ENCODE assay signal across 30 cellular contexts in genomic region chr5:166367391-166367790, GRCh38.
"Had no signal": no experiment of that assay in that cellular context is flagged by ENCODE, and none has a peak within 500 bp of the region (broad histone marks: within the 10 kb centered on the region; RNA-seq: fewer than 3 reads in every experiment).

No MANE protein-coding gene starts in this region.

- H3K27me3 Mint-ChIP-seq: naive thymus-derived CD4-positive, alpha-beta T cell; natural killer cell treated with Interleukin-12 subunit alpha and Interleukin-12 subunit beta and Interleukin-15 and Interleukin-18, amount 100 ng/mL, for 72 hours; stimulated activated naive B cell treated with anti-CD40 and anti-IgM and Interleukin-4, amounts not matched to agents 10 μg/mL and 1 μg/mL and 100 μg/mL, for 72 hours had no signal

- H3K4me1 ChIP-seq: left lung, pancreas, prostate gland, stomach, testis, transverse colon, upper lobe of right lung had no signal

- H3K9me3 ChIP-seq: mucosa of descending colon, pancreas, prostate gland, testis, thyroid gland, transverse colon, upper lobe of right lung had no signal

- H3K4me3 Mint-ChIP-seq: immature natural killer cell; mesothelial cell of epicardium; naive thymus-derived CD4-positive, alpha-beta T cell; natural killer cell treated with Interleukin-12 subunit alpha and Interleukin-12 subunit beta and Interleukin-15 and Interleukin-18, amount 100 ng/mL, for 72 hours; stimulated activated naive B cell treated with anti-CD40 and anti-IgM and Interleukin-4, amounts not matched to agents 10 μg/mL and 1 μg/mL and 100 μg/mL, for 72 hours had no signal

- H3K27ac ChIP-seq: left lung, pancreas, prostate gland, skin epidermis, stomach, testis, thyroid gland, transverse colon, upper lobe of right lung had no signal

- H3K27ac Mint-ChIP-seq: immature natural killer cell; mesothelial cell of epicardium; naive thymus-derived CD4-positive, alpha-beta T cell; natural killer cell treated with Interleukin-12 subunit alpha and Interleukin-12 subunit beta and Interleukin-15 and Interleukin-18, amount 100 ng/mL, for 72 hours; stimulated activated naive B cell treated with anti-CD40 and anti-IgM and Interleukin-4, amounts not matched to agents 10 μg/mL and 1 μg/mL and 100 μg/mL, for 72 hours had no signal

- ATAC-seq: left colon; left lung; mucosa of descending colon; naive thymus-derived CD4-positive, alpha-beta T cell; natural killer cell treated with Interleukin-12 subunit alpha and Interleukin-12 subunit beta and Interleukin-15 and Interleukin-18, amount 100 ng/mL, for 72 hours; pancreas; right cardiac atrium; sciatic nerve; stimulated activated naive B cell treated with anti-CD40 and anti-IgM and Interleukin-4, amounts not matched to agents 10 μg/mL and 1 μg/mL and 100 μg/mL, for 72 hours; stimulated activated naive CD8-positive, alpha-beta T cell treated with anti-CD3 and anti-CD28 coated beads, Interleukin-15, Interleukin-2, amounts not matched to agents 100 U/mL and 50 U/mL, for 24 hours; upper lobe of right lung had no signal

- H3K4me3 ChIP-seq: left lung, lung, mucosa of descending colon, pancreas, prostate gland, skin epidermis, stomach, testis, thyroid gland, transverse colon, upper lobe of right lung had no signal

- H3K27me3 ChIP-seq: left lung, pancreas, stomach, testis, thyroid gland, transverse colon, upper lobe of right lung had no signal

- H3K36me3 ChIP-seq: left lung, pancreas, prostate gland, stomach, thyroid gland, transverse colon, upper lobe of right lung had no signal

- H3K4me1 Mint-ChIP-seq: immature natural killer cell; stimulated activated naive B cell treated with anti-CD40 and anti-IgM and Interleukin-4, amounts not matched to agents 10 μg/mL and 1 μg/mL and 100 μg/mL, for 72 hours had no signal

- H3K36me3 Mint-ChIP-seq: immature natural killer cell; mesothelial cell of epicardium; naive thymus-derived CD4-positive, alpha-beta T cell; natural killer cell treated with Interleukin-12 subunit alpha and Interleukin-12 subunit beta and Interleukin-15 and Interleukin-18, amount 100 ng/mL, for 72 hours; stimulated activated naive B cell treated with anti-CD40 and anti-IgM and Interleukin-4, amounts not matched to agents 10 μg/mL and 1 μg/mL and 100 μg/mL, for 72 hours had no signal

- H3K9me3 Mint-ChIP-seq: mesothelial cell of epicardium had no signal

- DNase-seq: hippocampal formation; immature natural killer cell; kidney; left colon; left lung; mesendoderm; mucosa of descending colon; naive thymus-derived CD4-positive, alpha-beta T cell; nucleus accumbens; pancreas; posterior cingulate gyrus; retina; right cardiac atrium; stimulated activated CD4-positive, alpha-beta T cell treated with anti-CD3 and anti-CD28 coated beads, Interleukin-12 subunit alpha, Interleukin-12 subunit beta, amount 100 ng/mL, for 4 hours; stimulated activated CD4-positive, alpha-beta T cell treated with anti-CD3 and anti-CD28 coated beads, Interleukin-15, amount 100 ng/mL, for 24 hours; stimulated activated CD4-positive, alpha-beta T cell treated with anti-CD3 and anti-CD28 coated beads, Interleukin-2, amount 100 ng/mL, for 24 hours; stimulated activated CD4-positive, alpha-beta T cell treated with anti-CD3 and anti-CD28 coated beads, Interleukin-4, amount 100 ng/mL, for 1 hour; stimulated activated naive B cell treated with anti-CD40 and anti-IgM and Interleukin-4, amounts not matched to agents 10 μg/mL and 1 μg/mL and 100 μg/mL, for 72 hours; stimulated activated naive CD8-positive, alpha-beta T cell treated with anti-CD3 and anti-CD28 coated beads, Interleukin-15, Interleukin-2, amounts not matched to agents 100 U/mL and 50 U/mL, for 24 hours; stomach; testis; thyroid gland; transverse colon; upper lobe of right lung had no signal
